1 cellular context compared by ENCODE assay signal in the genomic region with DNA sequence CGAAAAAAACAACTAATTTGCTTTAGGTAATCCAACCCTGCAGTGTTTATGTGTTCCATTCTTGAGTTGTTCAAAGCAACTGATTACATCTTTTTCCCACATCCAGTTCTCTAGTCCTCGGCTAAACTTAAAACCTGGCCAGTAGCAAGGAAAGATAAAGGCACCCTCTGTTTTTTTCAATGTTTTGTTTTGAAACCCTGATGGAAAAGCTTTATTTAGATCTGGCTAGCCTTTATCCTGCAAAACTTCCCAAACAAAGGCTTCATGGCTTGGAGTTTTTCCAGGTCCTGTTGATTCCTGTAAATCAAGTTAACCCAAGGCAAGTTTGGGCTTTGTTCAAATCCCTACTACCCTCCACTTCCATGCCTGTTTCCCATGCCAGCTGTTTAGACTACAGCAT.
TF ChIP-seq lines count a peak whose summit lies in the region.

No MANE protein-coding gene starts in this region.

TF ChIP-seq in H1, 55 proteins besides CTCF, POLR2A, EP300 and RAD21:
- TF ChIP-seq, protein P1, sequence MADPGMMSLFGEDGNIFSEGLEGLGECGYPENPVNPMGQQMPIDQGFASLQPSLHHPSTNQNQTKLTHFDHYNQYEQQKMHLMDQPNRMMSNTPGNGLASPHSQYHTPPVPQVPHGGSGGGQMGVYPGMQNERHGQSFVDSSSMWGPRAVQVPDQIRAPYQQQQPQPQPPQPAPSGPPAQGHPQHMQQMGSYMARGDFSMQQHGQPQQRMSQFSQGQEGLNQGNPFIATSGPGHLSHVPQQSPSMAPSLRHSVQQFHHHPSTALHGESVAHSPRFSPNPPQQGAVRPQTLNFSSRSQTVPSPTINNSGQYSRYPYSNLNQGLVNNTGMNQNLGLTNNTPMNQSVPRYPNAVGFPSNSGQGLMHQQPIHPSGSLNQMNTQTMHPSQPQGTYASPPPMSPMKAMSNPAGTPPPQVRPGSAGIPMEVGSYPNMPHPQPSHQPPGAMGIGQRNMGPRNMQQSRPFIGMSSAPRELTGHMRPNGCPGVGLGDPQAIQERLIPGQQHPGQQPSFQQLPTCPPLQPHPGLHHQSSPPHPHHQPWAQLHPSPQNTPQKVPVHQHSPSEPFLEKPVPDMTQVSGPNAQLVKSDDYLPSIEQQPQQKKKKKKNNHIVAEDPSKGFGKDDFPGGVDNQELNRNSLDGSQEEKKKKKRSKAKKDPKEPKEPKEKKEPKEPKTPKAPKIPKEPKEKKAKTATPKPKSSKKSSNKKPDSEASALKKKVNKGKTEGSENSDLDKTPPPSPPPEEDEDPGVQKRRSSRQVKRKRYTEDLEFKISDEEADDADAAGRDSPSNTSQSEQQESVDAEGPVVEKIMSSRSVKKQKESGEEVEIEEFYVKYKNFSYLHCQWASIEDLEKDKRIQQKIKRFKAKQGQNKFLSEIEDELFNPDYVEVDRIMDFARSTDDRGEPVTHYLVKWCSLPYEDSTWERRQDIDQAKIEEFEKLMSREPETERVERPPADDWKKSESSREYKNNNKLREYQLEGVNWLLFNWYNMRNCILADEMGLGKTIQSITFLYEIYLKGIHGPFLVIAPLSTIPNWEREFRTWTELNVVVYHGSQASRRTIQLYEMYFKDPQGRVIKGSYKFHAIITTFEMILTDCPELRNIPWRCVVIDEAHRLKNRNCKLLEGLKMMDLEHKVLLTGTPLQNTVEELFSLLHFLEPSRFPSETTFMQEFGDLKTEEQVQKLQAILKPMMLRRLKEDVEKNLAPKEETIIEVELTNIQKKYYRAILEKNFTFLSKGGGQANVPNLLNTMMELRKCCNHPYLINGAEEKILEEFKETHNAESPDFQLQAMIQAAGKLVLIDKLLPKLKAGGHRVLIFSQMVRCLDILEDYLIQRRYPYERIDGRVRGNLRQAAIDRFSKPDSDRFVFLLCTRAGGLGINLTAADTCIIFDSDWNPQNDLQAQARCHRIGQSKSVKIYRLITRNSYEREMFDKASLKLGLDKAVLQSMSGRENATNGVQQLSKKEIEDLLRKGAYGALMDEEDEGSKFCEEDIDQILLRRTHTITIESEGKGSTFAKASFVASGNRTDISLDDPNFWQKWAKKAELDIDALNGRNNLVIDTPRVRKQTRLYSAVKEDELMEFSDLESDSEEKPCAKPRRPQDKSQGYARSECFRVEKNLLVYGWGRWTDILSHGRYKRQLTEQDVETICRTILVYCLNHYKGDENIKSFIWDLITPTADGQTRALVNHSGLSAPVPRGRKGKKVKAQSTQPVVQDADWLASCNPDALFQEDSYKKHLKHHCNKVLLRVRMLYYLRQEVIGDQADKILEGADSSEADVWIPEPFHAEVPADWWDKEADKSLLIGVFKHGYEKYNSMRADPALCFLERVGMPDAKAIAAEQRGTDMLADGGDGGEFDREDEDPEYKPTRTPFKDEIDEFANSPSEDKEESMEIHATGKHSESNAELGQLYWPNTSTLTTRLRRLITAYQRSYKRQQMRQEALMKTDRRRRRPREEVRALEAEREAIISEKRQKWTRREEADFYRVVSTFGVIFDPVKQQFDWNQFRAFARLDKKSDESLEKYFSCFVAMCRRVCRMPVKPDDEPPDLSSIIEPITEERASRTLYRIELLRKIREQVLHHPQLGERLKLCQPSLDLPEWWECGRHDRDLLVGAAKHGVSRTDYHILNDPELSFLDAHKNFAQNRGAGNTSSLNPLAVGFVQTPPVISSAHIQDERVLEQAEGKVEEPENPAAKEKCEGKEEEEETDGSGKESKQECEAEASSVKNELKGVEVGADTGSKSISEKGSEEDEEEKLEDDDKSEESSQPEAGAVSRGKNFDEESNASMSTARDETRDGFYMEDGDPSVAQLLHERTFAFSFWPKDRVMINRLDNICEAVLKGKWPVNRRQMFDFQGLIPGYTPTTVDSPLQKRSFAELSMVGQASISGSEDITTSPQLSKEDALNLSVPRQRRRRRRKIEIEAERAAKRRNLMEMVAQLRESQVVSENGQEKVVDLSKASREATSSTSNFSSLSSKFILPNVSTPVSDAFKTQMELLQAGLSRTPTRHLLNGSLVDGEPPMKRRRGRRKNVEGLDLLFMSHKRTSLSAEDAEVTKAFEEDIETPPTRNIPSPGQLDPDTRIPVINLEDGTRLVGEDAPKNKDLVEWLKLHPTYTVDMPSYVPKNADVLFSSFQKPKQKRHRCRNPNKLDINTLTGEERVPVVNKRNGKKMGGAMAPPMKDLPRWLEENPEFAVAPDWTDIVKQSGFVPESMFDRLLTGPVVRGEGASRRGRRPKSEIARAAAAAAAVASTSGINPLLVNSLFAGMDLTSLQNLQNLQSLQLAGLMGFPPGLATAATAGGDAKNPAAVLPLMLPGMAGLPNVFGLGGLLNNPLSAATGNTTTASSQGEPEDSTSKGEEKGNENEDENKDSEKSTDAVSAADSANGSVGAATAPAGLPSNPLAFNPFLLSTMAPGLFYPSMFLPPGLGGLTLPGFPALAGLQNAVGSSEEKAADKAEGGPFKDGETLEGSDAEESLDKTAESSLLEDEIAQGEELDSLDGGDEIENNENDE (IDR thresholded peaks at IDR 0.05; ENCODE audit: insufficient replicate concordance, low read length), result peak; percentile 77
- TF ChIP-seq SUZ12 (IDR thresholded peaks at IDR 0.05; ENCODE audit: low read length), result no peak
- TF ChIP-seq HDAC2 (IDR thresholded peaks at IDR 0.05; ENCODE audit: borderline replicate concordance in 1 of 2, low read depth in 2 of 2, low read length in 2 of 2), result 0 out of 4 replicates have a peak, but pooled peaks of 1 of the 2 experiments have one; percentile 27
- 0 out of 2 replicates have a peak, but pooled peaks have one; percentile 38 for TF ChIP-seq RBBP5 (IDR thresholded peaks at IDR 0.05; ENCODE audit: borderline replicate concordance, low read depth, low read length)
- peak; percentile 68; the same call in 1 of the 2 replicates for TF ChIP-seq SP1 (IDR thresholded peaks at IDR 0.05; ENCODE audit: low read depth, low read length)
- no peak for TF ChIP-seq TEAD4 (IDR thresholded peaks at IDR 0.05; ENCODE audit: low read depth, low read length)
- peak; percentile 50 for TF ChIP-seq NANOG (IDR thresholded peaks at IDR 0.05; ENCODE audit: insufficient read depth, low read depth, low read length, poor library complexity, severe bottlenecking)
